Comparison of ENCODE assay signal across 9 cellular contexts in the genomic region with DNA sequence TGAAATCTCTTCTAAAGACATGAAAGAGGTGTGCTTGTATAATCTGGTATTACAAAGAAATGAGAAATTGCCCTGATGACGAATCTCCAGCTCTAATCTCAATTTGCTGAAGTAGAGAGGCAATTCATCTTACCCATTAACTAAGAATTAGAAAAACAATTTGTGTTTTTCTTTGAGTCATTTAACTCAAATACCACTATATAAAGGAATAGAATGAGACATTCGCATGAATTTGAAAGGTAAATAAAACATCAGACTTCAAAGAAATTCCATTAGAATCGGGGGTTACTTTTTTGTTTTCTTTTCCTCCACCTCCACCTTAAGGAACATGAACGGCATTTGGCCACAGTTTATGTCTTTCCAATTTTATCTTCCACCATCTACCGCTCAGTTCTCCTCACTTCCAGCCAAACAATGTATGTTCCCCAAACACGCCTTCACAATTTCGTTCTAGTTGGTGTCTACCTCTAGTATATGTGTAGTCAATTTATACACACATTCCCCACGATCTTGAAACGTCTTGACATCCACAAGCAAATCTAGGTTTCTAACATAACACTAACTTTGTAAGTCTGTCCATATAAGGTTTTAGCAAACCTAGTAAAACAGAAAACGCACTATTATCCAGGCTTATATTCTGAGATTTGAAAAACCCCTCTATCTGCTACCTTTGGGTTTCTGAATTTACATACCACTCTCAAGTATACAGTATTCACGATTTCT. TPM values are rescaled to one million over a fixed set of nuclear protein-coding genes. Genes with fewer than 3 reads are reported as not detected.
A peak's percentile ranks its signal among the peaks of the same experiment; 100 is the strongest.
DNase-seq lines count a peak whose midpoint lies in the region; FAIRE-seq and TF ChIP-seq lines count a peak whose summit lies in the region.
"Had no signal": no experiment of that assay in that cellular context is flagged by ENCODE, and none has a peak within 500 bp of the region (broad histone marks: within the 10 kb centered on the region; RNA-seq: fewer than 3 reads in every experiment).

No MANE protein-coding gene starts in this region.

- peaks cover 15% of the 10 kb centered on the region for H3K36me3 ChIP-seq in WERI-Rb-1
- H3K36me3 ChIP-seq in hepatocyte (replicated peaks; ENCODE audit: insufficient read depth, low read depth) = no peaks in the 10 kb centered on the region
- no peaks in the 10 kb centered on the region for H3K36me3 ChIP-seq in small intestine (ENCODE audit: control insufficient read depth in 2 of 2, insufficient read depth in 2 of 2, low read length in 2 of 2)

- peaks cover 9% of the 10 kb centered on the region for H4K20me1 ChIP-seq in hepatocyte (ENCODE audit: insufficient read depth, poor library complexity, severe bottlenecking)

- WGBS in hepatocyte (ENCODE audit: low lambda C conversion rate, missing lambda C conversion rate) = 15% methylated on average over 11 of the region's 11 CpGs
- WGBS in small intestine, 3 donors = 28 to 52% (median 43%) methylated on average over 11 of the region's 11 CpGs

- H2AFZ ChIP-seq in hepatocyte = peak overlapping the region; percentile 96

- DNase-seq in DMS 273 (lab: John Stamatoyannopoulos, UW; ENCODE audit: unreplicated experiment) (peak; percentile 37), DMS 273 treated with DMSO at 0.1 percent for 48 hours (lab: John Stamatoyannopoulos, UW) (no peak), WERI-Rb-1 (no peak), hepatocyte (ENCODE audit: low spot score) (no peak), small intestine (no peak), dedifferentiated amniotic fluid mesenchymal stem cell (ENCODE audit: extremely low spot score) (no peak)
- no peak for DNase-seq in effector CD8-positive, alpha-beta T cell (lab: John Stamatoyannopoulos, UW)
- no peak for DNase-seq in activated CD4-positive, alpha-beta T cell treated with anti-CD3 and anti-CD28 coated beads for 4 hours

- TF ChIP-seq CTCF in WERI-Rb-1 (IDR thresholded peaks at IDR 0.05; ENCODE audit: low read depth, low read length) = no peak
- TF ChIP-seq CTCF in hepatocyte (IDR thresholded peaks at IDR 0.05; ENCODE audit: poor library complexity) = no peak

- H3K79me2 ChIP-seq in hepatocyte = peaks cover 28% of the 10 kb centered on the region

- FAIRE-seq in small intestine (lab: Jason Lieb, UNC) = no peak
- FAIRE-seq: A204.1 had no signal

- H3K4me3 ChIP-seq in WERI-Rb-1 (ENCODE audit: low read depth, low read length) (peak overlapping the region; percentile 96), hepatocyte (peak overlapping the region; percentile 97), small intestine (ENCODE audit: low read depth in 1 of 2, low read length in 2 of 2) (peak overlapping the region in 1 of 2 donors; percentile 83)

- no peaks in the 10 kb centered on the region for H3K9me2 ChIP-seq in hepatocyte (replicated peaks; ENCODE audit: insufficient read depth)

- peaks cover 10% of the 10 kb centered on the region for H3K4me1 ChIP-seq in hepatocyte (ENCODE audit: insufficient read depth)
- H3K4me1 ChIP-seq in small intestine (ENCODE audit: control insufficient read depth in 2 of 2, insufficient read depth in 1 of 2, low read depth in 1 of 2, low read length in 1 of 2) = peaks cover 0 to 2% of the 10 kb centered on the region in 2 donors

- H3K27ac ChIP-seq in WERI-Rb-1 (peak overlapping the region; percentile 97), hepatocyte (peak overlapping the region; percentile 99), small intestine (ENCODE audit: low read depth in 1 of 2, low read length in 1 of 2) (peak overlapping the region; percentile 91 to 95)

- H3K27me3 ChIP-seq in WERI-Rb-1 (ENCODE audit: insufficient read depth, low read depth, severe bottlenecking) (no peaks in the 10 kb centered on the region), hepatocyte (no peaks in the 10 kb centered on the region), small intestine (ENCODE audit: control insufficient read depth in 2 of 2, insufficient read depth in 2 of 2, low read length in 2 of 2) (no peaks in the 10 kb centered on the region)

- H3K9me3 ChIP-seq in WERI-Rb-1 (ENCODE audit: severe bottlenecking) = no peaks in the 10 kb centered on the region
- H3K9me3 ChIP-seq in hepatocyte (ENCODE audit: low read depth) = no peaks in the 10 kb centered on the region
- no peaks in the 10 kb centered on the region for H3K9me3 ChIP-seq in small intestine (ENCODE audit: control insufficient read depth, low read depth)

- peak overlapping the region; percentile 89 for H3K4me2 ChIP-seq in hepatocyte

RNA-seq across cellular contexts. Expression of a gene that starts 1.3 kb away (rescaled TPM):
- total RNA-seq in hepatocyte = 48.9 and 63.9 TPM in 2 replicates
- polyA plus RNA-seq in hepatocyte (13.0 and 15.7 TPM in 2 replicates), small intestine (10 to 100 TPM; 11.2 to 14.6 (median 14.1) TPM)
